In the genomic region with DNA sequence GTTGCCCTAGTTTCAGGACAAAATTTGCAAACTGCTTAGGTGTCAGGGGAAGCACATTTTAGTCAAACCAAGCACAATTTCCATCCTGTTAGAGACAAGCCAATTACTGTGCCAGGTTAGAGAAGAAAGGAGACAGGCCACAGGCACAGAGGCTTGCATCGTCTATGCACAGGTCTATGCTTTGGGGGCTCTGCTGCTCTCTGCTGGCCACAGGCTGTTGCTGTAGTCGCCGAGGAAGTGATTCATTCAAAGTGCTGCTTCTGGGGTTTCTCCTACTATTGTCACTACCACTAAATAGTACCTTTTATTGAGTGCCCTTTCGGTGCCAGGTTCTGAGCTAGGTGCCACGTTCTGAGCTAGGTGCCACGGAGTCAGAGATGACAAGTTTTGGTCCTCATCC, we compare ENCODE assay signal across 8 cellular contexts. TPM values are rescaled to one million over a fixed set of nuclear protein-coding genes. Genes with fewer than 3 reads are reported as not detected.
DNase-seq lines count a peak whose midpoint lies in the region; ATAC-seq and TF ChIP-seq lines count a peak whose summit lies in the region.

No MANE protein-coding gene starts in this region.

- no peaks in the 10 kb centered on the region for H3K27me3 Mint-ChIP-seq in memory B cell

- DNase-seq in AG09319 (ENCODE audit: extremely low read depth, low read depth) (no peak), NCI-H345 treated with DMSO at 0.1 percent for 48 hours (lab: John Stamatoyannopoulos, UW; ENCODE audit: unreplicated experiment) (peak; percentile 5), dermis blood vessel endothelial cell (peak; percentile 59), memory B cell (ENCODE audit: low spot score in 2 of 2) (peak in 1 of 2 donors; percentile 17)
- peak; percentile 65 to 71 for DNase-seq in activated CD4-positive, alpha-beta T cell treated with anti-CD3 and anti-CD28 coated beads, Interleukin-2, amount 50 U/mL, for 4 hours
- DNase-seq in stimulated activated CD8-positive, alpha-beta memory T cell treated with anti-CD3 and anti-CD28 coated beads, Interleukin-4, amount 100 ng/mL, for 24 hours (ENCODE audit: low read depth), result peak; percentile 42

- peaks cover 2% of the 10 kb centered on the region for H3K4me1 Mint-ChIP-seq in memory B cell

- no peak overlapping the region for H3K27ac Mint-ChIP-seq in memory B cell

- TF ChIP-seq CTCF in AG09319 (IDR thresholded peaks at IDR 0.05; ENCODE audit: low read depth, low read length), result peak; percentile 83

- H3K36me3 Mint-ChIP-seq in memory B cell, result no peaks in the 10 kb centered on the region

- peak; percentile 98 for ATAC-seq in GM18867 (IDR thresholded peaks at IDR 0.05; ENCODE audit: unreplicated experiment)
- ATAC-seq in HG03095 (IDR thresholded peaks at IDR 0.05; ENCODE audit: unreplicated experiment), result peak; percentile 92
- ATAC-seq in memory B cell (ENCODE audit: low read depth), result peak; percentile 82

- no peaks in the 10 kb centered on the region for H3K9me3 Mint-ChIP-seq in memory B cell

- no peak overlapping the region for H3K4me3 Mint-ChIP-seq in memory B cell

RNA-seq across cellular contexts. Expression of a gene that starts 45.5 kb away (rescaled TPM):
- not detected in 2 replicates for total RNA-seq in dermis blood vessel endothelial cell
